Comparison of ENCODE assay signal across 8 cellular contexts in the genomic region with DNA sequence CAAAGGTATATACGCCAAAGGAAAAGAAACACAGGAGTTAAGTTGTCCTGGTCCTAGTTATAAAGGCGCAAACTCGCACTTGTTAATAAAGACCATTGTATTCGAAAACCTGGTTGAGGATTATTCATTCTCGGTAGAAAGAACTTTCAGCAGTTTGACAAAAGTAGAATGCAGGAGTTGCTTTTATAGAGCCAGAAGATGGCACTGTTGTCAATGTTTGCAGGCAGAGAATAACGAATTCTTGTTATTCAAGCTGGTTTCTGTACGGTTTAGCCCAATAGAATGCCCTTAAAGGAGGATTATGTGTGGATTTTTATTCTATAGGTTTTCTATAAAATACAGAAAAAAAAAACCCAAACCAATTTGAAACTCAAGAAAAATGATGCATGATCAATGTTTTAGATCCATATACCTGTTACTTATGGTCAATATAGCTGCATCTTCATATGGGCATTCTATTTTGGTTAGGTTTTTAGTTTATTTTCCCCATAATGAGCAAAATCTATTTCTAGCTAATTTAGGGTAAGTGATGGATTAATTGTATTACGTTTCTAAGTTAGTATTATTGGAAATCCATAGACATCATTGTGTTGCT.
A peak's percentile ranks its signal among the peaks of the same experiment; 100 is the strongest.
DNase-seq lines count a peak whose midpoint lies in the region; ATAC-seq, FAIRE-seq and TF ChIP-seq lines count a peak whose summit lies in the region.

No MANE protein-coding gene starts in this region.

- ATAC-seq in GM21390 (IDR thresholded peaks at IDR 0.05; ENCODE audit: unreplicated experiment) (peak; percentile 80), T-helper 17 cell (peak; percentile 52), gastrocnemius medialis (no peak)

- DNase-seq in COLO668 (lab: John Stamatoyannopoulos, UW; ENCODE audit: unreplicated experiment), result peak; percentile 18
- DNase-seq in NCI-H1105 (lab: John Stamatoyannopoulos, UW), result peak; percentile 43
- DNase-seq in T-helper 17 cell, result no peak
- no peak for DNase-seq in frontal cortex (ENCODE audit: low spot score in 2 of 2)
- no peak for DNase-seq in gastrocnemius medialis
- no peak for DNase-seq in activated effector memory CD4-positive, alpha-beta T cell treated with anti-CD3 and anti-CD28 coated beads, Interleukin-2, amount 50 U/mL, for 16 hours
- DNase-seq in NCI-H187 treated with DMSO at 0.1 percent for 48 hours (lab: John Stamatoyannopoulos, UW), result no peak

- peaks cover 56% of the 10 kb centered on the region for H3K27me3 Mint-ChIP-seq in T-helper 17 cell

- H3K36me3 ChIP-seq in gastrocnemius medialis, result no peaks in the 10 kb centered on the region

- H3K9me3 ChIP-seq in T-helper 17 cell (ENCODE audit: control insufficient read depth, low read length, poor library complexity, severe bottlenecking) (no peaks in the 10 kb centered on the region), gastrocnemius medialis (no peaks in the 10 kb centered on the region)

- TF ChIP-seq POLR2A in gastrocnemius medialis (IDR thresholded peaks at IDR 0.05), result no peak

- intact Hi-C loops in gastrocnemius medialis (cut with DNase I; ENCODE audit: low total_unique reads), result loop anchor here (2.0 to 5.0 kb wide), 2 partner anchors 1174 to 1423 kb away; no protein-coding TSS in a partner anchor

- FAIRE-seq in frontal cortex (lab: Jason Lieb, UNC), result peak; percentile 91

- H3K27ac Mint-ChIP-seq in T-helper 17 cell, result no peak overlapping the region

- in situ Hi-C loops in gastrocnemius medialis (cut with MboI; ENCODE audit: low sequenced_read_pairs in 4 of 4), result loop anchor here (10.0 to 25.0 kb wide), 4 partner anchors 1170 to 1430 kb away; no protein-coding TSS in a partner anchor

- H3K4me1 ChIP-seq in gastrocnemius medialis, result no peaks in the 10 kb centered on the region

- H3K4me1 Mint-ChIP-seq in T-helper 17 cell, result peaks cover 5% of the 10 kb centered on the region

- no peak overlapping the region for H3K4me3 Mint-ChIP-seq in T-helper 17 cell

- peaks cover 0 to 1% (median 0%) of the 10 kb centered on the region in 3 donors for H3K27me3 ChIP-seq in gastrocnemius medialis

- no peak overlapping the region for H3K4me3 ChIP-seq in gastrocnemius medialis

- no peaks in the 10 kb centered on the region for H3K36me3 Mint-ChIP-seq in T-helper 17 cell (ENCODE audit: low read depth)

- TF ChIP-seq CTCF in gastrocnemius medialis (IDR thresholded peaks at IDR 0.05 in 4 of 5, conservative IDR thresholded peaks at IDR 0.05 in 1 of 5), result peak in 3 of 5 experiments; percentile 27 to 49 (median 48)

- H3K27ac ChIP-seq in gastrocnemius medialis, result no peak overlapping the region

Comparison
In these comparisons a context has a peak if more than half of its experiments do, and no peak if none do; other contexts are left out.
1. DNase-seq: peak in COLO668 (single experiment) and NCI-H1105 (single experiment); none in T-helper 17 cell (0 of 3), frontal cortex (0 of 2), gastrocnemius medialis (0 of 2), activated effector memory CD4-positive, alpha-beta T cell treated with anti-CD3 and anti-CD28 coated beads, Interleukin-2, amount 50 U/mL, for 16 hours (single experiment) and NCI-H187 treated with DMSO at 0.1 percent for 48 hours (single experiment).
2. ATAC-seq: peak in GM21390 (single experiment) and T-helper 17 cell (single experiment); none in gastrocnemius medialis (0 of 2).